Comparison of ENCODE assay signal across 25 cellular contexts in genomic region chr19:55593096-55593772, GRCh38. TPM values are rescaled to one million over a fixed set of nuclear protein-coding genes. Genes with fewer than 3 reads are reported as not detected.
DNase-seq lines count a peak whose midpoint lies in the region; ATAC-seq and TF ChIP-seq lines count a peak whose summit lies in the region.
"Had no signal": no experiment of that assay in that cellular context is flagged by ENCODE, and none has a peak within 500 bp of the region (broad histone marks: within the 10 kb centered on the region; RNA-seq: fewer than 3 reads in every experiment).

No MANE protein-coding gene starts in this region.

- peaks cover 9% of the 10 kb centered on the region for H3K4me1 Mint-ChIP-seq in endodermal cell
- H3K4me1 Mint-ChIP-seq in activated CD8-positive, alpha-beta T cell treated with anti-CD3 and anti-CD28 coated beads for 36 hours (ENCODE audit: low read depth), result peaks cover 5% of the 10 kb centered on the region
- H3K4me1 Mint-ChIP-seq: CD14-positive monocyte had no signal

- DNase-seq in left ventricle myocardium superior, result peak; percentile 37
- DNase-seq in Right ventricle myocardium inferior (ENCODE audit: missing footprints), result no peak
- DNase-seq in endodermal cell, result peak; percentile 72
- DNase-seq in osteoblast (ENCODE audit: insufficient read length, low spot score, missing footprints), result peak; percentile 32
- DNase-seq in dedifferentiated amniotic fluid mesenchymal stem cell (ENCODE audit: extremely low spot score), result no peak
- no peak for DNase-seq in stimulated activated CD4-positive, alpha-beta T cell treated with anti-CD3 and anti-CD28 coated beads, Interleukin-2, amount 100 ng/mL, for 24 hours
- no peak for DNase-seq in activated CD8-positive, alpha-beta T cell treated with anti-CD3 and anti-CD28 coated beads for 36 hours
- DNase-seq: 8988T; ACHN; BE2C; CD8-positive, alpha-beta memory T cell; DMS 273 treated with DMSO at 0.1 percent for 48 hours; DMS79; EL; GF-D8; H7; NCI-H2029; NCI-H446 treated with DMSO at 0.1 percent for 48 hours; NCI-H526; NCI-H82; NK-92 treated with Interleukin-12 subunit alpha and Interleukin-12 subunit beta, amount 100 ng/mL, for 24 hours; PC-9; SHP77 treated with DMSO at 0.1 percent for 48 hours had no signal

- CTCF ChIA-PET in activated CD8-positive, alpha-beta T cell treated with anti-CD3 and anti-CD28 coated beads for 36 hours (lab: Charles Lee), result no interaction called here

- intact Hi-C loops in left ventricle myocardium superior (cut with micrococcal nuclease), result no loop called here
- intact Hi-C loops in Right ventricle myocardium inferior (cut with DNase I), result no loop called here
- intact Hi-C loops in activated CD8-positive, alpha-beta T cell treated with anti-CD3 and anti-CD28 coated beads for 36 hours (cut with micrococcal nuclease), result no loop called here

- H3K9me3 Mint-ChIP-seq in endodermal cell, result no peaks in the 10 kb centered on the region
- H3K9me3 Mint-ChIP-seq in activated CD8-positive, alpha-beta T cell treated with anti-CD3 and anti-CD28 coated beads for 36 hours, result peaks cover 2% of the 10 kb centered on the region
- H3K9me3 Mint-ChIP-seq: CD8-positive, alpha-beta memory T cell had no signal

- H3K4me2 ChIP-seq in osteoblast (ENCODE audit: insufficient read depth, low read length), result no peak overlapping the region
- H3K4me2 ChIP-seq: PC-9 had no signal

- ATAC-seq in left ventricle myocardium superior (peak; percentile 9), Right ventricle myocardium inferior (no peak)
- no peak for ATAC-seq in activated CD8-positive, alpha-beta T cell treated with anti-CD3 and anti-CD28 coated beads for 36 hours
- ATAC-seq: K562 had no signal

- H4K20me1 ChIP-seq in osteoblast (ENCODE audit: insufficient read depth, low read length), result peaks cover 4% of the 10 kb centered on the region

- H3K4me1 ChIP-seq in endodermal cell (ENCODE audit: control insufficient read depth, insufficient read depth, low read length) (no peaks in the 10 kb centered on the region), osteoblast (ENCODE audit: insufficient read depth, low read length) (no peaks in the 10 kb centered on the region)

- peak overlapping the region; percentile 44 for H3K27ac Mint-ChIP-seq in endodermal cell
- no peak overlapping the region for H3K27ac Mint-ChIP-seq in activated CD8-positive, alpha-beta T cell treated with anti-CD3 and anti-CD28 coated beads for 36 hours
- H3K27ac Mint-ChIP-seq: CD8-positive, alpha-beta memory T cell had no signal

- no peak overlapping the region for H3K4me3 ChIP-seq in endodermal cell (ENCODE audit: low read length)
- H3K4me3 ChIP-seq in osteoblast (ENCODE audit: insufficient read depth, low read length), result no peak overlapping the region
- H3K4me3 ChIP-seq: K562, PC-9 had no signal

- H3K4me3 Mint-ChIP-seq in endodermal cell, result no peak overlapping the region
- no peak overlapping the region for H3K4me3 Mint-ChIP-seq in activated CD8-positive, alpha-beta T cell treated with anti-CD3 and anti-CD28 coated beads for 36 hours
- H3K4me3 Mint-ChIP-seq: CD14-positive monocyte; CD8-positive, alpha-beta memory T cell had no signal

- 96 to 97% methylated on average over 43 to 68 of the region's 68 CpGs for WGBS in endodermal cell (ENCODE audit: insufficient coverage in 1 of 2, insufficient read length in 1 of 2), 2 experiments

- H3K27me3 Mint-ChIP-seq in endodermal cell (ENCODE audit: insufficient read depth), result peaks cover 21% of the 10 kb centered on the region
- H3K27me3 Mint-ChIP-seq in activated CD8-positive, alpha-beta T cell treated with anti-CD3 and anti-CD28 coated beads for 36 hours, result no peaks in the 10 kb centered on the region

- no peaks in the 10 kb centered on the region for H3K9me3 ChIP-seq in endodermal cell (ENCODE audit: control insufficient read depth, low read length)
- no peaks in the 10 kb centered on the region for H3K9me3 ChIP-seq in osteoblast (ENCODE audit: low read depth, low read length)
- H3K9me3 ChIP-seq: BE2C had no signal

- POLR2A ChIA-PET in activated CD8-positive, alpha-beta T cell treated with anti-CD3 and anti-CD28 coated beads for 36 hours (lab: Charles Lee), result no interaction called here

- TF ChIP-seq CTCF in endodermal cell (conservative IDR thresholded peaks at IDR 0.05) (peak; percentile 16), osteoblast (IDR thresholded peaks at IDR 0.05; ENCODE audit: extremely low read depth, low read depth, low read length) (no peak)
- no peak for TF ChIP-seq CTCF in activated CD8-positive, alpha-beta T cell treated with anti-CD3 and anti-CD28 coated beads for 36 hours (IDR thresholded peaks at IDR 0.05)

- H3K9ac ChIP-seq in endodermal cell (ENCODE audit: extremely low read depth, low read length, poor library complexity, severe bottlenecking), result no peak overlapping the region

- H3K36me3 Mint-ChIP-seq in endodermal cell (ENCODE audit: low read depth), result peaks cover 39% of the 10 kb centered on the region
- H3K36me3 Mint-ChIP-seq in activated CD8-positive, alpha-beta T cell treated with anti-CD3 and anti-CD28 coated beads for 36 hours (ENCODE audit: low read depth), result peaks cover 38% of the 10 kb centered on the region

- H3K36me3 ChIP-seq in endodermal cell (ENCODE audit: control insufficient read depth, insufficient read depth, low read length) (peaks cover 34% of the 10 kb centered on the region), osteoblast (ENCODE audit: insufficient read depth, low read length) (peaks cover 21% of the 10 kb centered on the region)

- H3K27ac ChIP-seq in endodermal cell (ENCODE audit: low read depth, low read length) (no peak overlapping the region), osteoblast (ENCODE audit: low read depth, low read length) (no peak overlapping the region)
- H3K27ac ChIP-seq: PC-9 had no signal

- H3K79me2 ChIP-seq in osteoblast (ENCODE audit: insufficient read depth, low read length), result no peaks in the 10 kb centered on the region

- no peak overlapping the region for H2AFZ ChIP-seq in osteoblast (ENCODE audit: low read length)
- H2AFZ ChIP-seq: PC-9 had no signal

- H3K27me3 ChIP-seq in endodermal cell (ENCODE audit: control insufficient read depth, insufficient read depth, low read length, poor library complexity, severe bottlenecking) (no peaks in the 10 kb centered on the region), osteoblast (ENCODE audit: insufficient read depth, low read length) (no peaks in the 10 kb centered on the region)
- H3K27me3 ChIP-seq: BE2C had no signal

RNA-seq across cellular contexts. Expression of gene FIZ1, which starts 6.1 kb away (rescaled TPM):
- 16.3 TPM for total RNA-seq in left ventricle myocardium superior
- 14.8 TPM for total RNA-seq in Right ventricle myocardium inferior
- 10 to 100 TPM; 19.7 to 21.1 TPM for total RNA-seq in endodermal cell
- 17.9 TPM for polyA plus RNA-seq in endodermal cell (2013, experiment 1 of 2)
- polyA plus RNA-seq in endodermal cell (2013, experiment 2 of 2), result 15.7 TPM
- total RNA-seq in osteoblast, result 2.9 and 3.6 TPM in 2 replicates
- total RNA-seq in activated CD8-positive, alpha-beta T cell treated with anti-CD3 and anti-CD28 coated beads for 36 hours, result 10 to 100 TPM; 11.4 to 13.2 TPM

RNA-seq across cellular contexts. Expression of gene ZNF524, which starts 6.9 kb away (rescaled TPM):
- total RNA-seq in left ventricle myocardium superior, result 17.0 TPM
- total RNA-seq in Right ventricle myocardium inferior, result 16.9 TPM
- 1 to 10 TPM; 5.0 to 5.8 TPM for total RNA-seq in endodermal cell
- 6.4 TPM for polyA plus RNA-seq in endodermal cell (2013, experiment 1 of 2)
- polyA plus RNA-seq in endodermal cell (2013, experiment 2 of 2), result 4.8 TPM
- 11.2 TPM in 2 replicates for total RNA-seq in osteoblast
- total RNA-seq in activated CD8-positive, alpha-beta T cell treated with anti-CD3 and anti-CD28 coated beads for 36 hours, result 10 to 100 TPM; 11.0 to 12.3 TPM

RNA-seq across cellular contexts. Expression of gene ZNF865, which starts 12.2 kb away (rescaled TPM):
- 21.8 TPM for total RNA-seq in left ventricle myocardium superior
- total RNA-seq in Right ventricle myocardium inferior, result 16.9 TPM
- total RNA-seq in endodermal cell, result 10 to 100 TPM; 14.5 to 14.9 TPM
- 12.0 TPM for polyA plus RNA-seq in endodermal cell (2013, experiment 1 of 2)
- polyA plus RNA-seq in endodermal cell (2013, experiment 2 of 2), result 11.0 TPM
- 1.4 and 1.5 TPM in 2 replicates for total RNA-seq in osteoblast
- 10 to 100 TPM; 10.6 to 11.7 TPM for total RNA-seq in activated CD8-positive, alpha-beta T cell treated with anti-CD3 and anti-CD28 coated beads for 36 hours

RNA-seq across cellular contexts. Expression of gene ZNF579, which starts 12.6 kb away (rescaled TPM):
- total RNA-seq in left ventricle myocardium superior, result 14.7 TPM
- total RNA-seq in Right ventricle myocardium inferior, result 13.1 TPM
- 10 to 100 TPM; 27.5 to 30.7 TPM for total RNA-seq in endodermal cell
- polyA plus RNA-seq in endodermal cell (2013, experiment 1 of 2), result 24.8 TPM
- 21.8 TPM for polyA plus RNA-seq in endodermal cell (2013, experiment 2 of 2)
- 6.9 and 7.4 TPM in 2 replicates for total RNA-seq in osteoblast
- 1 to 10 TPM; 7.2 TPM for total RNA-seq in activated CD8-positive, alpha-beta T cell treated with anti-CD3 and anti-CD28 coated beads for 36 hours

RNA-seq across cellular contexts. Expression of gene ZNF784, which starts 31.1 kb away (rescaled TPM):
- total RNA-seq in left ventricle myocardium superior, result 13.4 TPM
- total RNA-seq in Right ventricle myocardium inferior, result 11.1 TPM
- total RNA-seq in endodermal cell, result 10 to 100 TPM in 1 of 2 donors, 1 to 10 TPM in 1; 7.2 to 10.7 TPM
- 15.0 TPM for polyA plus RNA-seq in endodermal cell (2013, experiment 1 of 2)
- polyA plus RNA-seq in endodermal cell (2013, experiment 2 of 2), result 13.7 TPM
- total RNA-seq in osteoblast, result 6.5 and 8.7 TPM in 2 replicates
- 1 to 10 TPM; 3.6 to 3.7 TPM for total RNA-seq in activated CD8-positive, alpha-beta T cell treated with anti-CD3 and anti-CD28 coated beads for 36 hours

Comparison
In these comparisons a context has a peak if more than half of its experiments do, and no peak if none do; other contexts are left out.
1. DNase-seq: peak in left ventricle myocardium superior (single experiment), endodermal cell (single experiment) and osteoblast (single experiment); none in Right ventricle myocardium inferior (single experiment), dedifferentiated amniotic fluid mesenchymal stem cell (single experiment), stimulated activated CD4-positive, alpha-beta T cell treated with anti-CD3 and anti-CD28 coated beads, Interleukin-2, amount 100 ng/mL, for 24 hours (0 of 2) and activated CD8-positive, alpha-beta T cell treated with anti-CD3 and anti-CD28 coated beads for 36 hours (single experiment).